In genomic region chrX:16946971-16947562, GRCh38 we compare ENCODE assay signal across 8 cellular contexts. TPM values are rescaled to one million over a fixed set of nuclear protein-coding genes. Genes with fewer than 3 reads are reported as not detected.
A peak's percentile ranks its signal among the peaks of the same experiment; 100 is the strongest.
DNase-seq lines count a peak whose midpoint lies in the region; ATAC-seq, FAIRE-seq and TF ChIP-seq lines count a peak whose summit lies in the region.

No MANE protein-coding gene starts in this region.

- DNase-seq in NCI-H1417 (lab: John Stamatoyannopoulos, UW) = peak in 2 of 3 experiments; percentile 72
- no peak for DNase-seq in NCI-H1417 treated with DMSO at 0.1 percent for 48 hours (lab: John Stamatoyannopoulos, UW)
- DNase-seq in WTC11 (ENCODE audit: low spot score) = no peak
- no peak for DNase-seq in H1 (ENCODE audit: low read depth in 1 of 2, low spot score in 2 of 2)
- peak; percentile 17 for DNase-seq in natural killer cell
- DNase-seq in NCI-H1105 treated with DMSO at 0.1 percent for 48 hours (lab: John Stamatoyannopoulos, UW) = no peak
- no peak for DNase-seq in GDM1 (lab: John Stamatoyannopoulos, UW)

- H3K23ac ChIP-seq in H1 (ENCODE audit: insufficient read length) = no peak overlapping the region

- H3K23me2 ChIP-seq in H1 (ENCODE audit: low read depth, low read length) = peaks cover 4% of the 10 kb centered on the region; the same call in 1 of the 2 replicates

- POLR2A ChIA-PET in WTC11 (lab: Charles Lee) = no interaction called here
- POLR2A ChIA-PET in H1 (lab: Charles Lee; ENCODE audit: partially characterized antibody) = interaction anchor here (1.0 kb wide), 1 partner anchor 12 kb away, joined by 3 read pairs; no protein-coding TSS in a partner anchor

- H3K4ac ChIP-seq in H1 (replicated peaks; ENCODE audit: insufficient read length, low read depth, low read length) = no peak overlapping the region

- peaks cover 0 to 12% (median 5%) of the 10 kb centered on the region in 4 experiments; a peak in 4 of 7 replicates for H3K27me3 ChIP-seq in H1 (replicated peaks in 1 of 4; ENCODE audit: control insufficient read depth in 3 of 4, extremely low read depth in 1 of 4, insufficient read depth in 3 of 4, low read length in 3 of 4)

- peaks cover 4% of the 10 kb centered on the region; the same call in 1 of the 2 replicates for H3K4me1 Mint-ChIP-seq in WTC11
- H3K4me1 Mint-ChIP-seq in natural killer cell = no peaks in the 10 kb centered on the region

- no peak overlapping the region for H2AFZ ChIP-seq in H1 (ENCODE audit: low read length)

- H3K27ac Mint-ChIP-seq in WTC11 (no peak overlapping the region), natural killer cell (peak overlapping the region in 1 of 2 donors; percentile 63)

- H2BK120ac ChIP-seq in H1 (replicated peaks; ENCODE audit: low read depth, low read length) = no peak overlapping the region

- H3K14ac ChIP-seq in H1 (ENCODE audit: insufficient read length) = no peak overlapping the region

- no peak for TF ChIP-seq CTCF in WTC11 (IDR thresholded peaks at IDR 0.05)
- no peak for TF ChIP-seq CTCF in H1 (IDR thresholded peaks at IDR 0.05; ENCODE audit: control extremely low read depth in 1 of 3, insufficient read depth in 1 of 3, low read depth in 1 of 3, low read length in 3 of 3)
- no peak for TF ChIP-seq CTCF in natural killer cell (IDR thresholded peaks at IDR 0.05)

- ATAC-seq in HG02943 (IDR thresholded peaks at IDR 0.05; ENCODE audit: low read depth, unreplicated experiment) (peak; percentile 21), WTC11 (peak; percentile 36), natural killer cell (peak; percentile 19 to 30 (median 25))

- no peak for TF ChIP-seq POLR2A in H1 (IDR thresholded peaks at IDR 0.05; ENCODE audit: control extremely low read depth in 1 of 2, low read depth in 2 of 2, low read length in 2 of 2)

- CTCF ChIA-PET in WTC11 (lab: Charles Lee) = interaction anchor here (0.7 to 2.6 kb wide), 5 partner anchors 9 to 99 kb away, joined by 3 to 10 read pairs (median 5); no protein-coding TSS in a partner anchor
- CTCF ChIA-PET in H1 (lab: Charles Lee; ENCODE audit: partially characterized antibody) = interaction anchor here (1.1 to 1.5 kb wide), 3 partner anchors 54 to 121 kb away, joined by 3 to 6 read pairs (median 4); no protein-coding TSS in a partner anchor

- H3K27me3 Mint-ChIP-seq in WTC11 (ENCODE audit: low read depth) (peaks cover 23% of the 10 kb centered on the region), natural killer cell (ENCODE audit: low read depth in 2 of 2) (peaks cover 4 to 16% of the 10 kb centered on the region in 2 donors)

- H3K4me3 ChIP-seq in H1 (ENCODE audit: extremely low read depth in 1 of 4, insufficient read depth in 2 of 4, low read depth in 3 of 4, low read length in 4 of 4) = peak overlapping the region; percentile 47 to 63 (median 56)

- FAIRE-seq in H1 (lab: Jason Lieb, UNC) = no peak

- TF ChIP-seq RAD21 in H1 (IDR thresholded peaks at IDR 0.05 in 1 of 2, conservative IDR thresholded peaks at IDR 0.05 in 1 of 2; ENCODE audit: low read depth in 2 of 2, low read length in 2 of 2) = no peak

- no peaks in the 10 kb centered on the region for H3K79me2 ChIP-seq in H1 (ENCODE audit: control insufficient read depth in 1 of 2, insufficient read depth in 2 of 2, low read length in 2 of 2)

- H3K27ac ChIP-seq in H1 (ENCODE audit: low read depth, low read length) = no peak overlapping the region

- H2BK20ac ChIP-seq in H1 (ENCODE audit: low read length) = no peak overlapping the region

- no peak overlapping the region for H2BK5ac ChIP-seq in H1 (ENCODE audit: low read depth, low read length)

- H3K9me3 ChIP-seq in H1 (ENCODE audit: insufficient read depth in 2 of 2, low read depth in 1 of 2, low read length in 1 of 2) = no peaks in the 10 kb centered on the region

- H3K79me1 ChIP-seq in H1 (ENCODE audit: low read depth, low read length) = no peaks in the 10 kb centered on the region

- H4K91ac ChIP-seq in H1 (replicated peaks; ENCODE audit: insufficient read length, low read length) = no peak overlapping the region

- WGBS in H1 (ENCODE audit: extremely low coverage in 1 of 2, insufficient coverage in 1 of 2, insufficient read length in 1 of 2, insufficient replicate concordance in 2 of 2, low coverage in 1 of 2, low lambda C conversion rate in 2 of 2, missing lambda C conversion rate in 1 of 2), 2 experiments = 4% methylated on average over 3 of the region's 43 CpGs; no CpG with 5 or more reads in 1 of the 2 experiments

- H4K8ac ChIP-seq in H1 (ENCODE audit: extremely low read depth, insufficient read depth, low read length) = no peak overlapping the region

- no peaks in the 10 kb centered on the region for H3K36me3 ChIP-seq in H1 (ENCODE audit: control insufficient read depth in 2 of 4, insufficient read depth in 4 of 4, low read length in 3 of 4)

- H3K9ac ChIP-seq in H1 (replicated peaks in 1 of 4; ENCODE audit: extremely low read depth in 1 of 4, low read depth in 3 of 4, low read length in 3 of 4) = peak overlapping the region in 2 of 4 experiments; percentile 14 to 30; a peak in 2 of 7 replicates

- peak overlapping the region; percentile 82 for H3K4me3 Mint-ChIP-seq in WTC11
- H3K4me3 Mint-ChIP-seq in natural killer cell = peak overlapping the region; percentile 85

- intact Hi-C loops in natural killer cell (cut with micrococcal nuclease) = no loop called here

- H3K56ac ChIP-seq in H1 (replicated peaks; ENCODE audit: insufficient read length, low read depth, low read length) = no peak overlapping the region

- TF ChIP-seq EP300 in H1 (IDR thresholded peaks at IDR 0.05; ENCODE audit: borderline replicate concordance in 1 of 2, low read depth in 2 of 2, low read length in 2 of 2) = no peak

- H3K4me2 ChIP-seq in H1 (ENCODE audit: insufficient read depth in 1 of 2, low read depth in 2 of 2, low read length in 2 of 2) = peak overlapping the region; percentile 56 to 86

- no peak overlapping the region for H2BK15ac ChIP-seq in H1 (ENCODE audit: low read length)

- peaks cover 15% of the 10 kb centered on the region for H3K9me3 Mint-ChIP-seq in WTC11
- peaks cover 0 to 2% of the 10 kb centered on the region in 2 donors for H3K9me3 Mint-ChIP-seq in natural killer cell

- H3K36me3 Mint-ChIP-seq in WTC11 (no peaks in the 10 kb centered on the region), natural killer cell (no peaks in the 10 kb centered on the region)

- H2BK12ac ChIP-seq in H1 (ENCODE audit: low read depth, low read length) = no peak overlapping the region

- H4K20me1 ChIP-seq in H1 (replicated peaks in 1 of 2; ENCODE audit: control insufficient read depth in 1 of 2, insufficient read depth in 2 of 2, low read length in 2 of 2) = no peaks in the 10 kb centered on the region

- H4K5ac ChIP-seq in H1 (ENCODE audit: insufficient read length, low read depth, low read length) = no peak overlapping the region

- H3K4me1 ChIP-seq in H1 (replicated peaks in 1 of 4; ENCODE audit: control insufficient read depth in 3 of 4, insufficient read depth in 4 of 4, low read length in 3 of 4) = no peaks in the 10 kb centered on the region

- no peak overlapping the region for H3K18ac ChIP-seq in H1 (ENCODE audit: extremely low read depth, low read length)

- no peak overlapping the region for H2AK5ac ChIP-seq in H1 (ENCODE audit: low read depth, low read length)

TF ChIP-seq in H1, 55 proteins besides CTCF, POLR2A, EP300 and RAD21:
- TF ChIP-seq GTF2F1 (IDR thresholded peaks at IDR 0.05; ENCODE audit: borderline replicate concordance, low read depth, low read length) (no peak), KDM4A (IDR thresholded peaks at IDR 0.05; ENCODE audit: low read depth, low read length, severe bottlenecking) (peak; percentile 52)

RNA-seq across cellular contexts. Expression of gene REPS2, which starts 0.6 kb away (rescaled TPM):
- total RNA-seq in WTC11 (2021) (2.2 to 4.3 TPM (median 3.5 TPM) in 3 replicates), natural killer cell (1 to 10 TPM in 1 of 3 donors, under 1 TPM in 2; 0.27 to 9.2 (median 0.59) TPM)
- total RNA-seq in H1 (2021; fragmentation: NEBNext Ultra II Directional; extraction: Animal tissue kit (Norgen Biotek cat#: 25700)) = 3.3 and 4.3 TPM in 2 replicates
- 0.79 and 1.3 TPM in 2 replicates for polyA plus RNA-seq in H1 (2011; rRNA removed)
- polyA plus RNA-seq in H1 (2011; cell fraction: cytosol; rRNA removed) = 1.0 TPM
- 1.1 TPM for polyA plus RNA-seq in H1 (2011; cell fraction: nucleus; rRNA removed)
- 1.8 to 2.9 TPM (median 2.2 TPM) in 4 replicates for polyA plus RNA-seq in H1 (2012, experiment 1 of 2)
- 1.7 TPM for polyA plus RNA-seq in H1 (2012, experiment 2 of 2)
- polyA plus RNA-seq in H1 (2013, experiment 1 of 2) = 1.0 TPM
- 0.98 TPM for polyA plus RNA-seq in H1 (2013, experiment 2 of 2)
- 2.6 and 5.8 TPM in 2 replicates for polyA minus RNA-seq in H1 (2011; rRNA and poly(A)+ RNA removed)
- 4.4 TPM for polyA minus RNA-seq in H1 (2011; cell fraction: cytosol; rRNA and poly(A)+ RNA removed)
- polyA minus RNA-seq in H1 (2011; cell fraction: nucleus; rRNA and poly(A)+ RNA removed) = 2.1 TPM

Comparison
In these comparisons a context has a peak if more than half of its experiments do, and no peak if none do; other contexts are left out.
1. DNase-seq: peak in NCI-H1417 (2 of 3) and natural killer cell (single experiment); none in NCI-H1417 treated with DMSO at 0.1 percent for 48 hours (single experiment), WTC11 (single experiment), H1 (0 of 2), NCI-H1105 treated with DMSO at 0.1 percent for 48 hours (single experiment) and GDM1 (single experiment).
2. Peak in every context shown above with its lines, with median percentiles within 50 percentile points of each other: ATAC-seq.